ENCODE assay signal across 8 cellular contexts in genomic region chr6:16130437-16130891, GRCh38. TPM values are rescaled to one million over a fixed set of nuclear protein-coding genes. Genes with fewer than 3 reads are reported as not detected.
DNase-seq lines count a peak whose midpoint lies in the region; TF ChIP-seq lines count a peak whose summit lies in the region.

No MANE protein-coding gene starts in this region.

- H3K9ac ChIP-seq in OCI-LY1 (ENCODE audit: low read length) (peak overlapping the region; percentile 90), neural cell (ENCODE audit: low read length) (no peak overlapping the region)

- peaks cover 52% of the 10 kb centered on the region for H3K36me3 ChIP-seq in OCI-LY1 (ENCODE audit: insufficient read depth, low read length)
- no peaks in the 10 kb centered on the region for H3K36me3 ChIP-seq in effector memory CD4-positive, alpha-beta T cell (ENCODE audit: control insufficient read depth, insufficient read depth, low read length)
- H3K36me3 ChIP-seq in neural cell (ENCODE audit: insufficient read depth, low read length) = no peaks in the 10 kb centered on the region

- H3K79me2 ChIP-seq in OCI-LY1 (ENCODE audit: insufficient read depth, low read length) (peaks cover 56% of the 10 kb centered on the region), neural cell (replicated peaks; ENCODE audit: insufficient read depth, low read length) (no peaks in the 10 kb centered on the region)

- H2AFZ ChIP-seq in OCI-LY1 (ENCODE audit: low read length) (no peak overlapping the region), neural cell (ENCODE audit: low read depth, low read length) (no peak overlapping the region)

- H3K4me2 ChIP-seq in OCI-LY1 (ENCODE audit: low read length) (peak overlapping the region; percentile 90), neural cell (ENCODE audit: low read length) (peak overlapping the region; percentile 66)

- H3K4me3 ChIP-seq in OCI-LY1 (ENCODE audit: low read depth, low read length, poor library complexity, severe bottlenecking) = peak overlapping the region; percentile 93
- peak overlapping the region; percentile 98 for H3K4me3 ChIP-seq in effector memory CD4-positive, alpha-beta T cell (ENCODE audit: insufficient read depth, low read depth, low read length, poor library complexity, severe bottlenecking)
- peak overlapping the region; percentile 94 for H3K4me3 ChIP-seq in neural cell (ENCODE audit: low read length)

- peak; percentile 70 for DNase-seq in DMS79 treated with DMSO at 0.1 percent for 48 hours (lab: John Stamatoyannopoulos, UW)
- no peak for DNase-seq in DMS79 (lab: John Stamatoyannopoulos, UW)
- DNase-seq in effector memory CD4-positive, alpha-beta T cell = no peak
- DNase-seq in D341Med (ENCODE audit: low spot score) = no peak
- DNase-seq in NCI-H2029 treated with DMSO at 0.1 percent for 48 hours (lab: John Stamatoyannopoulos, UW) = no peak
- DNase-seq in SK-N-DZ (ENCODE audit: low spot score) = no peak

- peak overlapping the region; percentile 88 for H3K27ac ChIP-seq in OCI-LY1 (ENCODE audit: low read depth, low read length, poor library complexity, severe bottlenecking)
- H3K27ac ChIP-seq in effector memory CD4-positive, alpha-beta T cell (ENCODE audit: insufficient read depth, low read length, poor library complexity, severe bottlenecking) = peak overlapping the region; percentile 97
- H3K27ac ChIP-seq in neural cell (ENCODE audit: low read length) = no peak overlapping the region

- TF ChIP-seq EP300 in neural cell (conservative IDR thresholded peaks at IDR 0.05; ENCODE audit: poor library complexity, severe bottlenecking) = no peak

- TF ChIP-seq CTCF in OCI-LY1 (IDR thresholded peaks at IDR 0.05; ENCODE audit: low read length) = no peak
- no peak for TF ChIP-seq CTCF in neural cell (IDR thresholded peaks at IDR 0.05; ENCODE audit: poor library complexity, severe bottlenecking)

- no peak for TF ChIP-seq RAD21 in neural cell (conservative IDR thresholded peaks at IDR 0.05)

- H3K9me3 ChIP-seq in OCI-LY1 (ENCODE audit: low read length) = no peaks in the 10 kb centered on the region
- H3K9me3 ChIP-seq in effector memory CD4-positive, alpha-beta T cell (ENCODE audit: control insufficient read depth, low read length) = no peaks in the 10 kb centered on the region
- no peaks in the 10 kb centered on the region for H3K9me3 ChIP-seq in neural cell (ENCODE audit: low read length)

- H3K4me1 ChIP-seq in OCI-LY1 (ENCODE audit: insufficient read depth, low read length, severe bottlenecking) = peaks cover 48% of the 10 kb centered on the region
- peaks cover 37% of the 10 kb centered on the region for H3K4me1 ChIP-seq in effector memory CD4-positive, alpha-beta T cell (ENCODE audit: control insufficient read depth, insufficient read depth, low read length, poor library complexity, severe bottlenecking)

- no peaks in the 10 kb centered on the region for H3K27me3 ChIP-seq in OCI-LY1 (ENCODE audit: insufficient read depth, low read length)
- no peaks in the 10 kb centered on the region for H3K27me3 ChIP-seq in effector memory CD4-positive, alpha-beta T cell (replicated peaks; ENCODE audit: control insufficient read depth, insufficient read depth, low read length, poor library complexity, severe bottlenecking)
- H3K27me3 ChIP-seq in neural cell (ENCODE audit: insufficient read depth, low read depth, low read length) = peaks cover 10% of the 10 kb centered on the region

- H4K20me1 ChIP-seq in OCI-LY1 (ENCODE audit: insufficient read depth, low read length) (no peaks in the 10 kb centered on the region), neural cell (ENCODE audit: insufficient read depth) (no peaks in the 10 kb centered on the region)

- H3K9me2 ChIP-seq in OCI-LY1 (ENCODE audit: low read depth, low read length) = no peaks in the 10 kb centered on the region
- no peaks in the 10 kb centered on the region for H3K9me2 ChIP-seq in neural cell (ENCODE audit: insufficient read depth, low read length)

- H3F3A ChIP-seq in OCI-LY1 (ENCODE audit: insufficient read depth, low read length) (no peaks in the 10 kb centered on the region), neural cell (ENCODE audit: insufficient read depth, low read length, poor library complexity, severe bottlenecking) (no peaks in the 10 kb centered on the region)

TF ChIP-seq in neural cell, 6 proteins besides CTCF, POLR2A, EP300 and RAD21:
- TF ChIP-seq POLR2AphosphoS5 (IDR thresholded peaks at IDR 0.05) = no peak
- no peak for TF ChIP-seq MXI1 (conservative IDR thresholded peaks at IDR 0.05; ENCODE audit: poor library complexity, severe bottlenecking)
- no peak for TF ChIP-seq TAF1 (IDR thresholded peaks at IDR 0.05; ENCODE audit: low read depth)
- no peak for TF ChIP-seq EZH2 (IDR thresholded peaks at IDR 0.05; ENCODE audit: borderline replicate concordance, insufficient read depth, low read length, poor library complexity, severe bottlenecking)
- no peak for TF ChIP-seq SMC3 (conservative IDR thresholded peaks at IDR 0.05; ENCODE audit: poor library complexity)
- no peak for TF ChIP-seq REST (IDR thresholded peaks at IDR 0.05; ENCODE audit: borderline replicate concordance)

RNA-seq across cellular contexts. Expression of gene MYLIP, which starts 1.6 kb away (rescaled TPM):
- 8.1 and 10.9 TPM in 2 replicates for polyA plus RNA-seq in neural cell
- polyA minus RNA-seq in neural cell = 19.2 and 21.7 TPM in 2 replicates
- polyA plus RNA-seq in SK-N-DZ (2014; cell fraction: cytosol; rRNA removed) = 2.5 and 3.9 TPM in 2 replicates
- 4.7 and 5.4 TPM in 2 replicates for polyA plus RNA-seq in SK-N-DZ (2014; cell fraction: nucleus; rRNA removed)
